ENCODE assay signal across 9 cellular contexts in genomic region chr1:19391596-19391981, GRCh38.
A peak's percentile ranks its signal among the peaks of the same experiment; 100 is the strongest.
DNase-seq lines count a peak whose midpoint lies in the region; ATAC-seq and TF ChIP-seq lines count a peak whose summit lies in the region.
"Had no signal": no experiment of that assay in that cellular context is flagged by ENCODE, and none has a peak within 500 bp of the region (broad histone marks: within the 10 kb centered on the region; RNA-seq: fewer than 3 reads in every experiment).

No MANE protein-coding gene starts in this region.

- peak overlapping the region; percentile 98 for H3K27ac Mint-ChIP-seq in activated CD8-positive, alpha-beta memory T cell treated with anti-CD3 and anti-CD28 coated beads, Interleukin-2, amount 10 ng/mL, durations not matched to agents 7 days and 5 days
- peak overlapping the region; percentile 88 for H3K27ac Mint-ChIP-seq in activated T-helper 1 cell treated with anti-CD3 and anti-CD28 coated beads, Interleukin-12 subunit alpha, Interleukin-12 subunit beta, Interleukin-2, Interleukin-4 antibody, amounts not matched to agents 30 ng/mL and 10 ng/mL and 1 ng/mL, durations not matched to agents 14 hours and 24 hours and 36 hours

- no peak for DNase-seq in activated CD8-positive, alpha-beta memory T cell treated with anti-CD3 and anti-CD28 coated beads, Interleukin-2, amount 10 ng/mL, durations not matched to agents 7 days and 5 days
- no peak for DNase-seq in activated CD8-positive, alpha-beta memory T cell treated with anti-CD3 and anti-CD28 coated beads for 24 hours
- DNase-seq in activated T-helper 1 cell treated with anti-CD3 and anti-CD28 coated beads, Interleukin-12 subunit alpha, Interleukin-12 subunit beta, Interleukin-2, Interleukin-4 antibody, amounts not matched to agents 30 ng/mL and 10 ng/mL and 1 ng/mL, durations not matched to agents 14 hours and 24 hours and 36 hours (ENCODE audit: low spot score), result no peak
- DNase-seq in left lung, result no peak
- no peak for DNase-seq in thyroid gland
- no peak for DNase-seq in effector CD4-positive, alpha-beta T cell
- DNase-seq in DMS153 treated with DMSO at 0.1 percent for 48 hours (lab: John Stamatoyannopoulos, UW; ENCODE audit: unreplicated experiment), result no peak
- no peak for DNase-seq in putamen (ENCODE audit: low spot score)
- DNase-seq: MM.1S had no signal

- H3K4me3 ChIP-seq in left lung (no peak overlapping the region), thyroid gland (replicated peaks in 1 of 3) (no peak overlapping the region)

- peaks cover 0 to 9% of the 10 kb centered on the region in 2 donors for H3K36me3 ChIP-seq in left lung
- H3K36me3 ChIP-seq in thyroid gland, result no peaks in the 10 kb centered on the region

- no peaks in the 10 kb centered on the region for H3K27me3 Mint-ChIP-seq in activated CD8-positive, alpha-beta memory T cell treated with anti-CD3 and anti-CD28 coated beads, Interleukin-2, amount 10 ng/mL, durations not matched to agents 7 days and 5 days
- no peaks in the 10 kb centered on the region for H3K27me3 Mint-ChIP-seq in activated T-helper 1 cell treated with anti-CD3 and anti-CD28 coated beads, Interleukin-12 subunit alpha, Interleukin-12 subunit beta, Interleukin-2, Interleukin-4 antibody, amounts not matched to agents 30 ng/mL and 10 ng/mL and 1 ng/mL, durations not matched to agents 14 hours and 24 hours and 36 hours (ENCODE audit: insufficient read depth)

- CTCF ChIA-PET in activated CD8-positive, alpha-beta memory T cell treated with anti-CD3 and anti-CD28 coated beads, Interleukin-2, amount 10 ng/mL, durations not matched to agents 7 days and 5 days (lab: Charles Lee), result interaction anchor here (0.7 to 3.6 kb wide), 18 partner anchors 9 to 271 kb away, joined by 3 to 32 read pairs (median 3); partner anchors contain the start of gene NBL1

- H3K9me3 ChIP-seq in left lung, result no peaks in the 10 kb centered on the region
- no peaks in the 10 kb centered on the region for H3K9me3 ChIP-seq in thyroid gland

- peak; percentile 4 for ATAC-seq in activated CD8-positive, alpha-beta memory T cell treated with anti-CD3 and anti-CD28 coated beads, Interleukin-2, amount 10 ng/mL, durations not matched to agents 7 days and 5 days
- ATAC-seq in left lung, result peak; percentile 7

- no peaks in the 10 kb centered on the region for H3K27me3 ChIP-seq in left lung
- H3K27me3 ChIP-seq in thyroid gland, result no peaks in the 10 kb centered on the region

- H3K4me1 ChIP-seq in left lung (peaks cover 11 to 40% of the 10 kb centered on the region in 2 donors), thyroid gland (peaks cover 39 to 51% of the 10 kb centered on the region in 2 donors)

- intact Hi-C loops in activated T-helper 1 cell treated with anti-CD3 and anti-CD28 coated beads, Interleukin-12 subunit alpha, Interleukin-12 subunit beta, Interleukin-2, Interleukin-4 antibody, amounts not matched to agents 30 ng/mL and 10 ng/mL and 1 ng/mL, durations not matched to agents 14 hours and 24 hours and 36 hours (cut with micrococcal nuclease), result loop anchor here (1.0 to 2.0 kb wide), 7 partner anchors 45 to 269 kb away; partner anchors contain the start of genes CAPZB and NBL1
- intact Hi-C loops in left lung (cut with DNase I), result no loop called here
- intact Hi-C loops in thyroid gland (cut with DNase I), result loop anchor here (5.0 to 10.0 kb wide), 2 partner anchors 93 to 206 kb away; partner anchors contain the start of gene CAPZB

- peak overlapping the region; percentile 66 to 79 for H3K27ac ChIP-seq in left lung
- H3K27ac ChIP-seq in thyroid gland, result peak overlapping the region; percentile 26 to 74 (median 69)

- TF ChIP-seq POLR2A in thyroid gland (IDR thresholded peaks at IDR 0.05), result no peak

- H3K36me3 Mint-ChIP-seq in activated CD8-positive, alpha-beta memory T cell treated with anti-CD3 and anti-CD28 coated beads, Interleukin-2, amount 10 ng/mL, durations not matched to agents 7 days and 5 days, result peaks cover 4% of the 10 kb centered on the region
- peaks cover 6% of the 10 kb centered on the region for H3K36me3 Mint-ChIP-seq in activated T-helper 1 cell treated with anti-CD3 and anti-CD28 coated beads, Interleukin-12 subunit alpha, Interleukin-12 subunit beta, Interleukin-2, Interleukin-4 antibody, amounts not matched to agents 30 ng/mL and 10 ng/mL and 1 ng/mL, durations not matched to agents 14 hours and 24 hours and 36 hours (ENCODE audit: low read depth)

- no peaks in the 10 kb centered on the region for H3K9me3 Mint-ChIP-seq in activated CD8-positive, alpha-beta memory T cell treated with anti-CD3 and anti-CD28 coated beads, Interleukin-2, amount 10 ng/mL, durations not matched to agents 7 days and 5 days (ENCODE audit: low read depth)
- H3K9me3 Mint-ChIP-seq in activated T-helper 1 cell treated with anti-CD3 and anti-CD28 coated beads, Interleukin-12 subunit alpha, Interleukin-12 subunit beta, Interleukin-2, Interleukin-4 antibody, amounts not matched to agents 30 ng/mL and 10 ng/mL and 1 ng/mL, durations not matched to agents 14 hours and 24 hours and 36 hours, result no peaks in the 10 kb centered on the region

- TF ChIP-seq CTCF in left lung (IDR thresholded peaks at IDR 0.05) (no peak), thyroid gland (IDR thresholded peaks at IDR 0.05) (peak in 1 of 6 experiments; percentile 24)

- H3K4me1 Mint-ChIP-seq in activated CD8-positive, alpha-beta memory T cell treated with anti-CD3 and anti-CD28 coated beads, Interleukin-2, amount 10 ng/mL, durations not matched to agents 7 days and 5 days, result peaks cover 59% of the 10 kb centered on the region
- peaks cover 52% of the 10 kb centered on the region for H3K4me1 Mint-ChIP-seq in activated T-helper 1 cell treated with anti-CD3 and anti-CD28 coated beads, Interleukin-12 subunit alpha, Interleukin-12 subunit beta, Interleukin-2, Interleukin-4 antibody, amounts not matched to agents 30 ng/mL and 10 ng/mL and 1 ng/mL, durations not matched to agents 14 hours and 24 hours and 36 hours (ENCODE audit: low read depth)

- peak overlapping the region; percentile 71 for H3K4me3 Mint-ChIP-seq in activated CD8-positive, alpha-beta memory T cell treated with anti-CD3 and anti-CD28 coated beads, Interleukin-2, amount 10 ng/mL, durations not matched to agents 7 days and 5 days
- H3K4me3 Mint-ChIP-seq in activated T-helper 1 cell treated with anti-CD3 and anti-CD28 coated beads, Interleukin-12 subunit alpha, Interleukin-12 subunit beta, Interleukin-2, Interleukin-4 antibody, amounts not matched to agents 30 ng/mL and 10 ng/mL and 1 ng/mL, durations not matched to agents 14 hours and 24 hours and 36 hours, result peak overlapping the region; percentile 76

- WGBS in thyroid gland, 2 donors, result 30 to 31% methylated on average over 10 of the region's 10 CpGs

Comparison
In these comparisons a context has a peak if more than half of its experiments do, and no peak if none do; other contexts are left out.
1. intact Hi-C loops: an anchor here in activated T-helper 1 cell treated with anti-CD3 and anti-CD28 coated beads, Interleukin-12 subunit alpha, Interleukin-12 subunit beta, Interleukin-2, Interleukin-4 antibody, amounts not matched to agents 30 ng/mL and 10 ng/mL and 1 ng/mL, durations not matched to agents 14 hours and 24 hours and 36 hours (1.0 to 2.0 kb wide) and thyroid gland (5.0 to 10.0 kb wide); none called in left lung.